ENCODE assay signal across 8 cellular contexts in genomic region chr2:180980943-180981898, GRCh38. TPM values are rescaled to one million over a fixed set of nuclear protein-coding genes. Genes with fewer than 3 reads are reported as not detected.
DNase-seq lines count a peak whose midpoint lies in the region; ATAC-seq, FAIRE-seq and TF ChIP-seq lines count a peak whose summit lies in the region.

No MANE protein-coding gene starts in this region.

- H2AFZ ChIP-seq in HepG2 (ENCODE audit: low read length): peak overlapping the region; percentile 67

- intact Hi-C loops in cardiac septum (cut with DNase I) (loop anchor here (10.0 kb wide), 1 partner anchor 856 kb away; no protein-coding TSS in a partner anchor), colonic mucosa (cut with DNase I) (no loop called here), HepG2 (cut with micrococcal nuclease; ENCODE audit: unreplicated experiment) (loop anchor here (1.0 to 10.0 kb wide), 6 partner anchors 41 to 976 kb away; partner anchors contain the start of gene CWC22)

- H3K4me1 ChIP-seq in cardiac muscle cell (ENCODE audit: low read depth): peaks cover 36% of the 10 kb centered on the region
- peaks cover 4% of the 10 kb centered on the region for H3K4me1 ChIP-seq in colonic mucosa
- H3K4me1 ChIP-seq in HepG2 (ENCODE audit: insufficient read depth, low read length): peaks cover 66% of the 10 kb centered on the region

- no peaks in the 10 kb centered on the region for H3K9me3 ChIP-seq in cardiac muscle cell (ENCODE audit: low read depth)
- H3K9me3 ChIP-seq in colonic mucosa: no peaks in the 10 kb centered on the region
- H3K9me3 ChIP-seq in HepG2 (ENCODE audit: low read length): no peaks in the 10 kb centered on the region

- WGBS in HepG2 (ENCODE audit: low lambda C conversion rate): under 1% methylated on average over 62 of the region's 81 CpGs

- peaks cover 40% of the 10 kb centered on the region for H3K79me2 ChIP-seq in HepG2 (ENCODE audit: insufficient read depth, low read length)

- peak overlapping the region; percentile 76 for H3K27ac ChIP-seq in cardiac muscle cell
- H3K27ac ChIP-seq in HL-60 (replicated peaks): peak overlapping the region; percentile 56
- H3K27ac ChIP-seq in colonic mucosa: peak overlapping the region; percentile 7
- H3K27ac ChIP-seq in HepG2 (ENCODE audit: extremely low read length, insufficient read depth, low read length): peak overlapping the region; percentile 57

- in situ Hi-C loops in HepG2 (cut with HindIII; ENCODE audit: extremely low pct_ligation_motif_present, low pct_unique_long_range_greater_than_20kb): loop anchor here (10.0 kb wide), 1 partner anchor 216 kb away; no protein-coding TSS in a partner anchor

- no peak for ATAC-seq in HepG2

- H3K9ac ChIP-seq in colonic mucosa (ENCODE audit: low read depth in 2 of 2, low read length in 2 of 2): peak overlapping the region; percentile 54 to 86
- peak overlapping the region; percentile 90 for H3K9ac ChIP-seq in HepG2 (ENCODE audit: insufficient read depth, low read depth, low read length)

- FAIRE-seq in HepG2 (lab: Jason Lieb, UNC): peak; percentile 75

- peak; percentile 44 to 53 for DNase-seq in cardiac muscle cell (ENCODE audit: low read depth in 1 of 2, low spot score in 1 of 2)
- DNase-seq in cardiac septum (ENCODE audit: low spot score): no peak
- DNase-seq in HL-60 (ENCODE audit: low read depth in 1 of 2, low spot score in 1 of 2): peak in 1 of 2 experiments; percentile 36
- peak; percentile 5 for DNase-seq in T-helper 9 cell
- peak; percentile 38 for DNase-seq in colonic mucosa
- DNase-seq in HepG2 (ENCODE audit: low spot score): no peak
- DNase-seq in stimulated activated CD4-positive, alpha-beta T cell treated with anti-CD3 and anti-CD28 coated beads, Interleukin-4, amount 100 ng/mL, for 4 hours: peak; percentile 15 to 30
- no peak for DNase-seq in effector CD8-positive, alpha-beta T cell (lab: John Stamatoyannopoulos, UW)

- POLR2A ChIA-PET in HepG2 (lab: Yijun Ruan, JAX): interaction anchor here (0.7 to 2.0 kb wide), 5 partner anchors 11 to 974 kb away, joined by 3 to 8 read pairs (median 4); partner anchors contain the start of gene CWC22

- H3K36me3 ChIP-seq in cardiac muscle cell (no peaks in the 10 kb centered on the region), colonic mucosa (no peaks in the 10 kb centered on the region), HepG2 (replicated peaks in 1 of 2; ENCODE audit: control insufficient read depth in 1 of 2, insufficient read depth in 2 of 2, low read length in 2 of 2) (no peaks in the 10 kb centered on the region)

- H3K4me2 ChIP-seq in HepG2 (ENCODE audit: low read depth, low read length): peak overlapping the region; percentile 82

- H3K4me3 ChIP-seq in cardiac muscle cell: peak overlapping the region; percentile 92
- H3K4me3 ChIP-seq in HL-60 (replicated peaks; ENCODE audit: insufficient read depth, low read length): peak overlapping the region; percentile 63
- H3K4me3 ChIP-seq in colonic mucosa: peak overlapping the region; percentile 45
- H3K4me3 ChIP-seq in HepG2 (replicated peaks in 1 of 3; ENCODE audit: insufficient read depth in 1 of 3, low read depth in 2 of 3, low read length in 3 of 3): peak overlapping the region; percentile 66 to 100 (median 86)

- TF ChIP-seq RAD21 in HepG2 (CRISPR knock-in tag; IDR thresholded peaks at IDR 0.05): no peak

- no peak for TF ChIP-seq EP300 in HepG2 (IDR thresholded peaks at IDR 0.05; ENCODE audit: low read depth in 2 of 2, low read length in 2 of 2)
- TF ChIP-seq EP300 in HepG2 (CRISPR knock-in tag; IDR thresholded peaks at IDR 0.05; ENCODE audit: borderline replicate concordance): no peak

- no peak for TF ChIP-seq POLR2A in HepG2 (IDR thresholded peaks at IDR 0.05; ENCODE audit: insufficient read depth in 1 of 2, low read depth in 2 of 2, low read length in 2 of 2)

- H3K27me3 ChIP-seq in cardiac muscle cell (no peaks in the 10 kb centered on the region), HL-60 (ENCODE audit: insufficient read depth, poor library complexity, severe bottlenecking) (no peaks in the 10 kb centered on the region), colonic mucosa (no peaks in the 10 kb centered on the region), HepG2 (ENCODE audit: control insufficient read depth in 1 of 2, insufficient read depth in 2 of 2, low read length in 2 of 2) (no peaks in the 10 kb centered on the region; a peak in 1 of 5 replicates)

- H4K20me1 ChIP-seq in HepG2 (ENCODE audit: insufficient read depth, low read length): no peaks in the 10 kb centered on the region

- TF ChIP-seq CTCF in cardiac muscle cell (IDR thresholded peaks at IDR 0.05; ENCODE audit: low read depth, low read length): no peak
- TF ChIP-seq CTCF in HL-60 (IDR thresholded peaks at IDR 0.05; ENCODE audit: insufficient read depth, low read length): no peak
- TF ChIP-seq CTCF in colonic mucosa (IDR thresholded peaks at IDR 0.05): no peak
- no peak for TF ChIP-seq CTCF in HepG2 (CRISPR knock-in tag; IDR thresholded peaks at IDR 0.05)

- BruUV-seq in HepG2 (replicated peaks; lab: Mats Ljungman, UMichigan): TSS peak; percentile 52

- CTCF ChIA-PET in HepG2 (lab: Yijun Ruan, JAX; ENCODE audit: low intra/inter-chr PET ratio, low total read pairs): no interaction called here

TF ChIP-seq in HepG2, 621 proteins besides CTCF, POLR2A, EP300 and RAD21 (continues in another document):
- TF ChIP-seq SAP130 (CRISPR knock-in tag; IDR thresholded peaks at IDR 0.05; ENCODE audit: low read depth) (peak; percentile 58), TCF7 (IDR thresholded peaks at IDR 0.05; ENCODE audit: low read depth) (no peak), ZNF142 (CRISPR knock-in tag; IDR thresholded peaks at IDR 0.05) (0 out of 2 replicates have a peak, but pooled peaks have one; percentile 12), TGIF2 (CRISPR knock-in tag; IDR thresholded peaks at IDR 0.05) (0 out of 2 replicates have a peak, but pooled peaks have one; percentile 45)

RNA-seq across cellular contexts. Expression of gene UBE2E3, which starts 0.8 kb away (rescaled TPM):
- 128 and 196 TPM in 2 replicates for total RNA-seq in cardiac muscle cell
- 202 and 227 TPM in 2 replicates for polyA plus RNA-seq in cardiac muscle cell
- total RNA-seq in cardiac septum: 41.0 TPM
- total RNA-seq in colonic mucosa: 10 to 100 TPM; 43.1 to 52.5 TPM
- 45.7 and 54.0 TPM in 2 replicates for total RNA-seq in HepG2 (2016; rRNA removed; fragmentation: Illumina TruSeq; extraction: Trizol)
- total RNA-seq in HepG2 (2016; cell fraction: cytosol; rRNA removed; fragmentation: Illumina TruSeq; extraction: Trizol; ENCODE audit: low read depth): 98.1 and 99.1 TPM in 2 replicates
- 42.2 and 44.6 TPM in 2 replicates for total RNA-seq in HepG2 (2016; cell fraction: insoluble cytoplasmic fraction; rRNA removed; fragmentation: Illumina TruSeq; extraction: Trizol)
- total RNA-seq in HepG2 (2016; cell fraction: membrane; rRNA removed; fragmentation: Illumina TruSeq; extraction: Trizol): 150 and 161 TPM in 2 replicates
- 37.2 and 38.3 TPM in 2 replicates for total RNA-seq in HepG2 (2016; cell fraction: nucleus; rRNA removed; fragmentation: Illumina TruSeq; extraction: Trizol)
- 71.1 and 92.6 TPM in 2 replicates for polyA plus RNA-seq in HepG2 (2011; rRNA removed)
- 51.7 and 78.4 TPM in 2 replicates for polyA plus RNA-seq in HepG2 (2011; cell fraction: cytosol; rRNA removed)
- polyA plus RNA-seq in HepG2 (2011; cell fraction: nucleus; rRNA removed): 29.0 and 29.4 TPM in 2 replicates
- polyA plus RNA-seq in HepG2 (2012): 67.5 and 81.2 TPM in 2 replicates
- polyA plus RNA-seq in HepG2 (2016; cell fraction: cytosol; fragmentation: Illumina TruSeq; extraction: Trizol; ENCODE audit: low read depth): 250 and 280 TPM in 2 replicates
- 88.7 and 101 TPM in 2 replicates for polyA plus RNA-seq in HepG2 (2016; cell fraction: insoluble cytoplasmic fraction; fragmentation: Illumina TruSeq; extraction: Trizol; ENCODE audit: low read depth)
- 278 and 299 TPM in 2 replicates for polyA plus RNA-seq in HepG2 (2016; cell fraction: membrane; fragmentation: Illumina TruSeq; extraction: Trizol; ENCODE audit: low read depth)
- polyA plus RNA-seq in HepG2 (2016; cell fraction: nucleus; fragmentation: Illumina TruSeq; extraction: Trizol; ENCODE audit: insufficient read depth, low read depth): 72.9 and 73.7 TPM in 2 replicates
- 21.8 and 41.5 TPM in 2 replicates for polyA minus RNA-seq in HepG2 (2011; rRNA and poly(A)+ RNA removed; ENCODE audit: low replicate concordance)
- polyA minus RNA-seq in HepG2 (2011; cell fraction: cytosol; rRNA and poly(A)+ RNA removed): 24.7 and 28.5 TPM in 2 replicates
- 77.0 and 86.5 TPM in 2 replicates for polyA minus RNA-seq in HepG2 (2011; cell fraction: nucleus; rRNA and poly(A)+ RNA removed)

Comparison
In these comparisons a context has a peak if more than half of its experiments do, and no peak if none do; other contexts are left out.
1. DNase-seq: peak in cardiac muscle cell (2 of 2), T-helper 9 cell (single experiment), colonic mucosa (single experiment) and stimulated activated CD4-positive, alpha-beta T cell treated with anti-CD3 and anti-CD28 coated beads, Interleukin-4, amount 100 ng/mL, for 4 hours (2 of 2); none in cardiac septum (single experiment), HepG2 (single experiment) and effector CD8-positive, alpha-beta T cell (single experiment).
2. H3K27ac ChIP-seq: peak in every context shown above with its lines; median percentile 76 in cardiac muscle cell; 57 in HepG2; 56 in HL-60; 7 in colonic mucosa.
3. Peak in every context shown above with its lines, with median percentiles within 50 percentile points of each other: H3K4me3 ChIP-seq.